6 cellular contexts compared by ENCODE assay signal in the genomic region with DNA sequence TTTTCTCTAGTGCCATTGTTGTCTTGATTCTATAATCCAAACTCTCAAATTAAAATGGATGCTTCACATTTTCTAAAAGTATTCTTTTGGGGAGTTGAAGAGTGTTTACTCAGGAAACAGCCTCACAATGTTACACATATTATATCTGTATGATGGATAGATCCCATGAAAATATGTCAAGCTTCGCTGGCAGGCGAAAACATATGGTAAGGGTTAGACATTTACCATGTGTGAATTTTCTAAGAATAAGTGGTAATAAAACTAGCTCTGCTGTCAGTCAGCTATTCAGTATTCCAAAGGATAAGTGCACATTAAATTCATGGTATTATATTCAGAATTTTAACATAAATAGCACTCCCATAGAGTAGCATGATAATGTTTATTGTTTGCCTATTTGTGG. TPM values are rescaled to one million over a fixed set of nuclear protein-coding genes. Genes with fewer than 3 reads are reported as not detected.
"Had no signal": no experiment of that assay in that cellular context is flagged by ENCODE, and none has a peak within 500 bp of the region (broad histone marks: within the 10 kb centered on the region; RNA-seq: fewer than 3 reads in every experiment).

No MANE protein-coding gene starts in this region.

- H3K27ac ChIP-seq: HL-60 had no signal

- H3K27ac Mint-ChIP-seq: IgD-negative memory B cell had no signal

- H3K36me3 Mint-ChIP-seq: IgD-negative memory B cell had no signal

- DNase-seq: IMR-90, KBM-7 had no signal

- H3K4me3 Mint-ChIP-seq: IgD-negative memory B cell had no signal

- H3K4me3 ChIP-seq: K562 had no signal

- H3K4me1 Mint-ChIP-seq: IgD-negative memory B cell had no signal

- H3K27me3 Mint-ChIP-seq: IgD-negative memory B cell had no signal

RNA-seq across cellular contexts. Expression of a gene that starts 13.3 kb away (rescaled TPM):
- polyA plus RNA-seq: HepG2, IgD-negative memory B cell, IMR-90 had no signal
